In genomic region chr5:84197542-84197941, GRCh38 we compare ENCODE assay signal across 24 cellular contexts.
DNase-seq lines count a peak whose midpoint lies in the region; ATAC-seq and TF ChIP-seq lines count a peak whose summit lies in the region.
"Had no signal": no experiment of that assay in that cellular context is flagged by ENCODE, and none has a peak within 500 bp of the region (broad histone marks: within the 10 kb centered on the region; RNA-seq: fewer than 3 reads in every experiment).

No MANE protein-coding gene starts in this region.

- DNase-seq in NOMO-1 treated with DMSO at 0.1 percent for 48 hours (lab: John Stamatoyannopoulos, UW; ENCODE audit: unreplicated experiment) (peak; percentile 60), NCI-H1048 (lab: John Stamatoyannopoulos, UW) (no peak), mammary epithelial cell (no peak), NCI-H526 treated with DMSO at 0.1 percent for 48 hours (lab: John Stamatoyannopoulos, UW) (no peak), activated gamma-delta T cell (lab: John Stamatoyannopoulos, UW) (no peak)
- DNase-seq: activated B cell treated with CpG ODN at 0.5 μM for 24 hours; activated CD8-positive, alpha-beta memory T cell treated with anti-CD3 and anti-CD28 coated beads for 24 hours; CD8-positive, alpha-beta memory T cell; colonic mucosa; DND-41; H7; hippocampal formation; kidney; mesenchymal stem cell; naive thymus-derived CD8-positive, alpha-beta T cell; NCI-H1930; NCI-H446; pancreas; SHP77; sigmoid colon; stomach had no signal

- no peak overlapping the region for H3K9ac ChIP-seq in mammary epithelial cell (ENCODE audit: insufficient read depth, low read length)

- H3K36me3 ChIP-seq in mammary epithelial cell (ENCODE audit: insufficient read depth, low read length): no peaks in the 10 kb centered on the region
- H3K36me3 ChIP-seq: colonic mucosa, pancreas, sigmoid colon, stomach had no signal

- no peaks in the 10 kb centered on the region for H3K79me2 ChIP-seq in mammary epithelial cell (ENCODE audit: insufficient read depth, low read length)

- H2AFZ ChIP-seq in mammary epithelial cell (ENCODE audit: low read depth, low read length): no peak overlapping the region

- peaks cover 5% of the 10 kb centered on the region for H3K27me3 ChIP-seq in mammary epithelial cell (ENCODE audit: insufficient read depth, low read length)
- H3K27me3 ChIP-seq: colonic mucosa, pancreas, sigmoid colon, stomach had no signal

- intact Hi-C loops in mammary epithelial cell (cut with micrococcal nuclease): no loop called here

- no peak overlapping the region for H3K27ac ChIP-seq in mammary epithelial cell (ENCODE audit: insufficient read depth, low read depth, low read length)
- H3K27ac ChIP-seq: colonic mucosa, pancreas, sigmoid colon, stomach had no signal

- no TSS peak for BruUV-seq in mammary epithelial cell (replicated peaks; lab: Mats Ljungman, UMichigan)

- no peak for TF ChIP-seq CTCF in mammary epithelial cell (conservative IDR thresholded peaks at IDR 0.05 in 1 of 2, IDR thresholded peaks at IDR 0.05 in 1 of 2; ENCODE audit: extremely low read depth in 1 of 2, insufficient read depth in 1 of 2, low read depth in 1 of 2, low read length in 2 of 2)

- H3K4me3 ChIP-seq in mammary epithelial cell (replicated peaks in 1 of 3; ENCODE audit: insufficient read depth in 1 of 3, low read depth in 2 of 3, low read length in 3 of 3): no peak overlapping the region
- H3K4me3 ChIP-seq: colonic mucosa, pancreas, sigmoid colon, stomach had no signal

- 71% methylated on average over 2 of the region's 2 CpGs for WGBS in mammary epithelial cell (ENCODE audit: low coverage, missing lambda C conversion rate)

- H3K4me1 ChIP-seq in mammary epithelial cell (ENCODE audit: insufficient read depth, low read length): no peaks in the 10 kb centered on the region
- H3K4me1 ChIP-seq: colonic mucosa, pancreas, sigmoid colon, stomach had no signal

- H4K20me1 ChIP-seq in mammary epithelial cell (ENCODE audit: insufficient read depth, low read length): no peaks in the 10 kb centered on the region

- ATAC-seq in GM18498 (IDR thresholded peaks at IDR 0.05; ENCODE audit: unreplicated experiment) (peak; percentile 65), GM19328 (IDR thresholded peaks at IDR 0.05; ENCODE audit: unreplicated experiment) (peak; percentile 77), HG02884 (IDR thresholded peaks at IDR 0.05; ENCODE audit: unreplicated experiment) (peak; percentile 49)
- ATAC-seq: naive thymus-derived CD8-positive, alpha-beta T cell; pancreas had no signal

- no peak overlapping the region for H3K4me2 ChIP-seq in mammary epithelial cell (ENCODE audit: insufficient read depth, low read depth, low read length)

- H3K9me3 ChIP-seq in mammary epithelial cell (replicated peaks; ENCODE audit: insufficient read depth, low read length): no peaks in the 10 kb centered on the region
- H3K9me3 ChIP-seq: colonic mucosa, pancreas, sigmoid colon, stomach had no signal

- CTCF ChIA-PET in mammary epithelial cell (lab: Charles Lee; ENCODE audit: low non-redundant PET): no interaction called here

- in situ Hi-C loops in mammary epithelial cell (cut with MboI; ENCODE audit: low sequenced_read_pairs in 2 of 2): no loop called here

- dilution Hi-C loops in mammary epithelial cell (cut with HindIII; ENCODE audit: low sequenced_read_pairs): no loop called here
